ENCODE assay signal across 23 cellular contexts in the genomic region with DNA sequence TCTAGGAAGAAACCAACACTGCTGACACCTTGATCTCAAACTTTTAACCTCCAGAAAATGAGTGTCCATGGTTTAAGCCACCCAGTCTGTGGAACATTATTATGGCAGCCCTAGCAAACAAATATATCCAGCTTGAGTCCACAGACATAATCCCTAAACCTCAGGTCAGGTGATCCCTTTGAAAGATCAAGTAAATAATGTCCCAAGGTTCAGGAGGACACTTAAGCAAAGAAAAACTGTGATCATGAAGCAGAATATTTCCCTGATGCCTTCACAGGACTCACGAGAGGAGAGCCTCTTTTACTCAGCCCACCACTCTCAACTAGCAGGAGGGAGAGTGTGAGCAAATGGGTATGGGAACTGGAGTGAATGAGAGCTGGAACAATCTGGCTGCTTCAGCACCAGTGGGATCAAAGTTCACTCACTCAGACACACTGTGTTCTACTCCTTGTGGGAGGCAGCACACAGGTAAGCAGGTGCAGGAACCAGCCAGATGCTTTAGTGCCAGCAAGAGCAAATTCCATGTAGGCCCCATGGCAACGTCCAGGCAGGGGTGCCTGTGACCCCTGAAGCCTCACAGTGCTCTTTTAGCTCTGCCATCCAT.
"Had no signal": no experiment of that assay in that cellular context is flagged by ENCODE, and none has a peak within 500 bp of the region (broad histone marks: within the 10 kb centered on the region; RNA-seq: fewer than 3 reads in every experiment).

No MANE protein-coding gene starts in this region.

- H3K9ac ChIP-seq: parathyroid adenoma had no signal

- H3K4me3 ChIP-seq: esophagus muscularis mucosa, gastrocnemius medialis, left ventricle myocardium inferior, lung, psoas muscle, testis, tibial nerve had no signal

- H3K4me1 ChIP-seq: esophagus muscularis mucosa, gastrocnemius medialis, left ventricle myocardium inferior, parathyroid adenoma, psoas muscle, testis, tibial nerve had no signal

- DNase-seq: effector memory CD8-positive, alpha-beta T cell; gastrocnemius medialis; glutamatergic neuron; immature natural killer cell; left ventricle myocardium inferior; mesendoderm; naive B cell; nucleus accumbens; psoas muscle; retina; stimulated activated CD4-positive, alpha-beta T cell treated with anti-CD3 and anti-CD28 coated beads, Interleukin-2, amount 100 ng/mL, for 24 hours; stimulated activated CD4-positive, alpha-beta T cell treated with anti-CD3 and anti-CD28 coated beads, Interleukin-4, amount 100 ng/mL, for 4 hours; stimulated activated naive B cell treated with anti-CD40 and anti-IgM and Interleukin-4, amounts not matched to agents 10 μg/mL and 1 μg/mL and 100 μg/mL, for 72 hours; stimulated activated naive CD8-positive, alpha-beta T cell treated with anti-CD3 and anti-CD28 coated beads, Interleukin-15, amount 100 ng/mL, for 72 hours; testis had no signal

- FAIRE-seq: colon, keratinocyte had no signal

- H3K27ac ChIP-seq: epithelial cell of prostate, esophagus muscularis mucosa, gastrocnemius medialis, left ventricle myocardium inferior, parathyroid adenoma, psoas muscle, testis, tibial nerve had no signal

- H3K27me3 ChIP-seq: esophagus muscularis mucosa, gastrocnemius medialis, testis, tibial nerve had no signal

- H3K9me3 ChIP-seq: gastrocnemius medialis, left ventricle myocardium inferior, psoas muscle, testis had no signal

- ATAC-seq: effector memory CD8-positive, alpha-beta T cell; gastrocnemius medialis; psoas muscle; sciatic nerve; stimulated activated naive B cell treated with anti-CD40 and anti-IgM and Interleukin-4, amounts not matched to agents 10 μg/mL and 1 μg/mL and 100 μg/mL, for 72 hours; stimulated activated naive CD8-positive, alpha-beta T cell treated with anti-CD3 and anti-CD28 coated beads, Interleukin-15, amount 100 ng/mL, for 72 hours had no signal

- H3K36me3 ChIP-seq: esophagus muscularis mucosa, gastrocnemius medialis, left ventricle myocardium inferior, tibial nerve had no signal
